21 cellular contexts compared by ENCODE assay signal in genomic region chr7:137544450-137545058, GRCh38.
A peak's percentile ranks its signal among the peaks of the same experiment; 100 is the strongest.
DNase-seq lines count a peak whose midpoint lies in the region; ATAC-seq and TF ChIP-seq lines count a peak whose summit lies in the region.
"Had no signal": no experiment of that assay in that cellular context is flagged by ENCODE, and none has a peak within 500 bp of the region (broad histone marks: within the 10 kb centered on the region; RNA-seq: fewer than 3 reads in every experiment).

No MANE protein-coding gene starts in this region.

- no peaks in the 10 kb centered on the region for H3K9me3 ChIP-seq in PC-3 (ENCODE audit: low read length)

- no peak overlapping the region for H3K27ac Mint-ChIP-seq in stimulated activated naive B cell treated with anti-CD40 and anti-IgM and Interleukin-4, amounts not matched to agents 10 μg/mL and 1 μg/mL and 100 μg/mL, for 72 hours
- H3K27ac Mint-ChIP-seq in activated T-cell treated with anti-CD3 and anti-CD28 coated beads, Interleukin-2, amount 50 U/mL, for 72 hours: no peak overlapping the region
- H3K27ac Mint-ChIP-seq: IgD-negative memory B cell had no signal

- no peak overlapping the region for H3K27ac ChIP-seq in PC-3 (ENCODE audit: low read length)
- H3K27ac ChIP-seq: RWPE1 had no signal

- BruUV-seq in PC-3 (replicated peaks; lab: Mats Ljungman, UMichigan): no TSS peak

- TF ChIP-seq CTCF in fibroblast of pulmonary artery (IDR thresholded peaks at IDR 0.05; ENCODE audit: low read length, missing control alignments) (no peak), PC-3 (conservative IDR thresholded peaks at IDR 0.05; ENCODE audit: low read depth, low read length) (no peak)

- CTCF ChIA-PET in PC-3 (lab: Charles Lee): no interaction called here

- no peaks in the 10 kb centered on the region for H3K9me2 ChIP-seq in PC-3 (replicated peaks; ENCODE audit: low read length)

- peak; percentile 82 for DNase-seq in SK-N-DZ (ENCODE audit: low spot score)
- peak; percentile 34 for DNase-seq in amniotic epithelial cell (ENCODE audit: low read depth)
- DNase-seq in fibroblast of pulmonary artery (ENCODE audit: low read depth): peak; percentile 20
- DNase-seq in stimulated activated naive B cell treated with anti-CD40 and anti-IgM and Interleukin-4, amounts not matched to agents 10 μg/mL and 1 μg/mL and 100 μg/mL, for 72 hours: no peak
- no peak for DNase-seq in activated T-cell treated with anti-CD3 and anti-CD28 coated beads, Interleukin-2, amount 50 U/mL, for 72 hours
- DNase-seq in PC-3: no peak
- DNase-seq: Calu3, DMS79 treated with DMSO at 0.1 percent for 48 hours, GF-D8, NCI-H1048, NCI-H1417, NCI-H1694, NCI-H2081, NCI-H2227 treated with DMSO at 0.1 percent for 48 hours, NCI-H510A, NCI-H69, SHP77 had no signal

- H3K9me3 Mint-ChIP-seq in stimulated activated naive B cell treated with anti-CD40 and anti-IgM and Interleukin-4, amounts not matched to agents 10 μg/mL and 1 μg/mL and 100 μg/mL, for 72 hours: peaks cover 0 to 3% of the 10 kb centered on the region in 2 donors
- H3K9me3 Mint-ChIP-seq in activated T-cell treated with anti-CD3 and anti-CD28 coated beads, Interleukin-2, amount 50 U/mL, for 72 hours: peaks cover under 1 to 1% of the 10 kb centered on the region in 2 donors

- peaks cover 3% of the 10 kb centered on the region for H3K4me1 ChIP-seq in PC-3 (ENCODE audit: insufficient read depth, low read length)

- no peak overlapping the region for H3K9ac ChIP-seq in PC-3 (ENCODE audit: low read length)

- no peaks in the 10 kb centered on the region for H3F3A ChIP-seq in PC-3 (ENCODE audit: low read length, unreplicated experiment)

- H3K36me3 ChIP-seq in PC-3 (ENCODE audit: low read depth, low read length): no peaks in the 10 kb centered on the region

- no peaks in the 10 kb centered on the region for H3K27me3 Mint-ChIP-seq in stimulated activated naive B cell treated with anti-CD40 and anti-IgM and Interleukin-4, amounts not matched to agents 10 μg/mL and 1 μg/mL and 100 μg/mL, for 72 hours
- H3K27me3 Mint-ChIP-seq in activated T-cell treated with anti-CD3 and anti-CD28 coated beads, Interleukin-2, amount 50 U/mL, for 72 hours (ENCODE audit: low read depth): peaks cover under 1% of the 10 kb centered on the region
- H3K27me3 Mint-ChIP-seq: IgD-negative memory B cell had no signal

- no peak overlapping the region for H2AFZ ChIP-seq in PC-3 (ENCODE audit: low read length)

- H3K36me3 Mint-ChIP-seq in stimulated activated naive B cell treated with anti-CD40 and anti-IgM and Interleukin-4, amounts not matched to agents 10 μg/mL and 1 μg/mL and 100 μg/mL, for 72 hours: no peaks in the 10 kb centered on the region
- H3K36me3 Mint-ChIP-seq in activated T-cell treated with anti-CD3 and anti-CD28 coated beads, Interleukin-2, amount 50 U/mL, for 72 hours (ENCODE audit: insufficient read depth in 2 of 2): no peaks in the 10 kb centered on the region
- H3K36me3 Mint-ChIP-seq: IgD-negative memory B cell had no signal

- no peak for ATAC-seq in stimulated activated naive B cell treated with anti-CD40 and anti-IgM and Interleukin-4, amounts not matched to agents 10 μg/mL and 1 μg/mL and 100 μg/mL, for 72 hours (replicated peaks)
- ATAC-seq in activated T-cell treated with anti-CD3 and anti-CD28 coated beads, Interleukin-2, amount 50 U/mL, for 72 hours (replicated peaks in 1 of 2): no peak
- ATAC-seq in GM19035 (IDR thresholded peaks at IDR 0.05; ENCODE audit: unreplicated experiment): no peak
- no peak for ATAC-seq in PC-3
- ATAC-seq: Panc1 had no signal

- H3K4me3 Mint-ChIP-seq in stimulated activated naive B cell treated with anti-CD40 and anti-IgM and Interleukin-4, amounts not matched to agents 10 μg/mL and 1 μg/mL and 100 μg/mL, for 72 hours: no peak overlapping the region
- H3K4me3 Mint-ChIP-seq in activated T-cell treated with anti-CD3 and anti-CD28 coated beads, Interleukin-2, amount 50 U/mL, for 72 hours: no peak overlapping the region
- H3K4me3 Mint-ChIP-seq: IgD-negative memory B cell had no signal

- no peaks in the 10 kb centered on the region for H3K79me2 ChIP-seq in PC-3 (ENCODE audit: low read length)

- POLR2A ChIA-PET in PC-3 (lab: Charles Lee; ENCODE audit: unreplicated experiment): no interaction called here

- intact Hi-C loops in PC-3 (cut with micrococcal nuclease): no loop called here

- no peak overlapping the region for H3K4me3 ChIP-seq in fibroblast of pulmonary artery (replicated peaks; ENCODE audit: low read depth, low read length)
- no peak overlapping the region for H3K4me3 ChIP-seq in PC-3 (ENCODE audit: low read length)

- H3K4me1 Mint-ChIP-seq in stimulated activated naive B cell treated with anti-CD40 and anti-IgM and Interleukin-4, amounts not matched to agents 10 μg/mL and 1 μg/mL and 100 μg/mL, for 72 hours: no peaks in the 10 kb centered on the region
- H3K4me1 Mint-ChIP-seq in activated T-cell treated with anti-CD3 and anti-CD28 coated beads, Interleukin-2, amount 50 U/mL, for 72 hours (ENCODE audit: low read depth): no peaks in the 10 kb centered on the region
- H3K4me1 Mint-ChIP-seq: IgD-negative memory B cell had no signal

- H3K27me3 ChIP-seq in PC-3 (ENCODE audit: low read length): peaks cover 13% of the 10 kb centered on the region; the same call in 1 of the 2 replicates

- no peak overlapping the region for H3K4me2 ChIP-seq in PC-3 (ENCODE audit: low read length)

- H4K20me1 ChIP-seq in PC-3 (ENCODE audit: low read length): no peaks in the 10 kb centered on the region

Comparison
In these comparisons a context has a peak if more than half of its experiments do, and no peak if none do; other contexts are left out.
1. DNase-seq: peak in SK-N-DZ (single experiment), amniotic epithelial cell (single experiment) and fibroblast of pulmonary artery (single experiment); none in stimulated activated naive B cell treated with anti-CD40 and anti-IgM and Interleukin-4, amounts not matched to agents 10 μg/mL and 1 μg/mL and 100 μg/mL, for 72 hours (single experiment), activated T-cell treated with anti-CD3 and anti-CD28 coated beads, Interleukin-2, amount 50 U/mL, for 72 hours (0 of 2) and PC-3 (single experiment).